1 cellular context compared by ENCODE assay signal in the genomic region with DNA sequence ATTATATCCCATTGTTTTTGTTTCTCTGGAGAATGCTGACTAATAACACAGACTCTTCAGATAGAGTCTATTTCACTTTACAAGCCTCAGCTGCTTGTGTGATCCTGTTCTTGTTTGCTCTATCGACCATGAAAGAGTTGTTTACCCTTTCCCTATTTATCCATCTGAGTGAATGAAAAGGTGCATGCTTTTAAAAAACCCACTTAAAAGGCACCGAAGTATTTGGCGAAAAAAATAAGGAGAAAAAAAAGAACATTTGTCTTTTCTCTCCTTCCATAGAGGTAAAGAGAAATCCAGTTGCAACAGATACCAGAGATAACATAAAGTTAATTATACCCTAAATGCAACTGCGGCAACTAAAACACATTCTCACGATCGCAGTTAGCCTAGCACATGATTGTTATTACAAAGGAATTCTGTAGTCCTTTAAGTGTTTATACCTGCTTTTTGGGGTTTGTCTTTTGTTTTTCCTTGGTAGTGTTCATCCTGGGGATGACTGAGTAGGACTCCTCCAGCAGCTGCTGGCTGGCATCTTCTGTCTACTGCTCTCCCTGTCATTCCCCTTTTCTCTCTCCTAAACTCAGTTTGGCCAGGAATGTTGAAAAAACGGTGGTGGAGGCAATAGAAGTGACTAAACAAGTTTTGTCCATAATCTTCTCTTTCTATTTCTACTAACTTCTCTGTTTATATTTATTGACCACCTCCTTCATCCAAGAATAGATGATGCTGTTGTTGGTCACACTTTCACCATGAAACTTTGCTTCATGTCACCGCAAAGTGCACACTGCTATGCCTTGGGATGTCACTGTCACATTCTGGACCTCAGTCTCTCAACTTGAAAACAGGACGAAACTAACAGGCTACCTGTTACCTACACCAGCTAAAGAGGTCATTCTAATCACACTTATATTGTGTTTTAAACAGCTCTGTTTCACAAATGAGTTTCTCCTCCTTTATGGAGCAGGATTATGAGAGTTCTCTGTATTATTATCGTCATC.
TF ChIP-seq lines count a peak whose summit lies in the region.

No MANE protein-coding gene starts in this region.

TF ChIP-seq in GM23338, 12 proteins besides CTCF, POLR2A, EP300 and RAD21:
- TF ChIP-seq EZH2phosphoT487 (IDR thresholded peaks at IDR 0.05; ENCODE audit: unreplicated experiment) (no peak), STAT1 (IDR thresholded peaks at IDR 0.05; ENCODE audit: unreplicated experiment) (no peak), POLR2AphosphoS5 (IDR thresholded peaks at IDR 0.05; ENCODE audit: low read depth) (no peak), CREB1 (CRISPR knock-in tag; IDR thresholded peaks at IDR 0.05; ENCODE audit: low read depth) (no peak), ZNF331 (CRISPR knock-in tag; IDR thresholded peaks at IDR 0.05; ENCODE audit: low read depth) (no peak)
- TF ChIP-seq, protein P1, sequence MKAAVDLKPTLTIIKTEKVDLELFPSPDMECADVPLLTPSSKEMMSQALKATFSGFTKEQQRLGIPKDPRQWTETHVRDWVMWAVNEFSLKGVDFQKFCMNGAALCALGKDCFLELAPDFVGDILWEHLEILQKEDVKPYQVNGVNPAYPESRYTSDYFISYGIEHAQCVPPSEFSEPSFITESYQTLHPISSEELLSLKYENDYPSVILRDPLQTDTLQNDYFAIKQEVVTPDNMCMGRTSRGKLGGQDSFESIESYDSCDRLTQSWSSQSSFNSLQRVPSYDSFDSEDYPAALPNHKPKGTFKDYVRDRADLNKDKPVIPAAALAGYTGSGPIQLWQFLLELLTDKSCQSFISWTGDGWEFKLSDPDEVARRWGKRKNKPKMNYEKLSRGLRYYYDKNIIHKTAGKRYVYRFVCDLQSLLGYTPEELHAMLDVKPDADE (IDR thresholded peaks at IDR 0.05) = no peak
- TF ChIP-seq, protein P2, sequence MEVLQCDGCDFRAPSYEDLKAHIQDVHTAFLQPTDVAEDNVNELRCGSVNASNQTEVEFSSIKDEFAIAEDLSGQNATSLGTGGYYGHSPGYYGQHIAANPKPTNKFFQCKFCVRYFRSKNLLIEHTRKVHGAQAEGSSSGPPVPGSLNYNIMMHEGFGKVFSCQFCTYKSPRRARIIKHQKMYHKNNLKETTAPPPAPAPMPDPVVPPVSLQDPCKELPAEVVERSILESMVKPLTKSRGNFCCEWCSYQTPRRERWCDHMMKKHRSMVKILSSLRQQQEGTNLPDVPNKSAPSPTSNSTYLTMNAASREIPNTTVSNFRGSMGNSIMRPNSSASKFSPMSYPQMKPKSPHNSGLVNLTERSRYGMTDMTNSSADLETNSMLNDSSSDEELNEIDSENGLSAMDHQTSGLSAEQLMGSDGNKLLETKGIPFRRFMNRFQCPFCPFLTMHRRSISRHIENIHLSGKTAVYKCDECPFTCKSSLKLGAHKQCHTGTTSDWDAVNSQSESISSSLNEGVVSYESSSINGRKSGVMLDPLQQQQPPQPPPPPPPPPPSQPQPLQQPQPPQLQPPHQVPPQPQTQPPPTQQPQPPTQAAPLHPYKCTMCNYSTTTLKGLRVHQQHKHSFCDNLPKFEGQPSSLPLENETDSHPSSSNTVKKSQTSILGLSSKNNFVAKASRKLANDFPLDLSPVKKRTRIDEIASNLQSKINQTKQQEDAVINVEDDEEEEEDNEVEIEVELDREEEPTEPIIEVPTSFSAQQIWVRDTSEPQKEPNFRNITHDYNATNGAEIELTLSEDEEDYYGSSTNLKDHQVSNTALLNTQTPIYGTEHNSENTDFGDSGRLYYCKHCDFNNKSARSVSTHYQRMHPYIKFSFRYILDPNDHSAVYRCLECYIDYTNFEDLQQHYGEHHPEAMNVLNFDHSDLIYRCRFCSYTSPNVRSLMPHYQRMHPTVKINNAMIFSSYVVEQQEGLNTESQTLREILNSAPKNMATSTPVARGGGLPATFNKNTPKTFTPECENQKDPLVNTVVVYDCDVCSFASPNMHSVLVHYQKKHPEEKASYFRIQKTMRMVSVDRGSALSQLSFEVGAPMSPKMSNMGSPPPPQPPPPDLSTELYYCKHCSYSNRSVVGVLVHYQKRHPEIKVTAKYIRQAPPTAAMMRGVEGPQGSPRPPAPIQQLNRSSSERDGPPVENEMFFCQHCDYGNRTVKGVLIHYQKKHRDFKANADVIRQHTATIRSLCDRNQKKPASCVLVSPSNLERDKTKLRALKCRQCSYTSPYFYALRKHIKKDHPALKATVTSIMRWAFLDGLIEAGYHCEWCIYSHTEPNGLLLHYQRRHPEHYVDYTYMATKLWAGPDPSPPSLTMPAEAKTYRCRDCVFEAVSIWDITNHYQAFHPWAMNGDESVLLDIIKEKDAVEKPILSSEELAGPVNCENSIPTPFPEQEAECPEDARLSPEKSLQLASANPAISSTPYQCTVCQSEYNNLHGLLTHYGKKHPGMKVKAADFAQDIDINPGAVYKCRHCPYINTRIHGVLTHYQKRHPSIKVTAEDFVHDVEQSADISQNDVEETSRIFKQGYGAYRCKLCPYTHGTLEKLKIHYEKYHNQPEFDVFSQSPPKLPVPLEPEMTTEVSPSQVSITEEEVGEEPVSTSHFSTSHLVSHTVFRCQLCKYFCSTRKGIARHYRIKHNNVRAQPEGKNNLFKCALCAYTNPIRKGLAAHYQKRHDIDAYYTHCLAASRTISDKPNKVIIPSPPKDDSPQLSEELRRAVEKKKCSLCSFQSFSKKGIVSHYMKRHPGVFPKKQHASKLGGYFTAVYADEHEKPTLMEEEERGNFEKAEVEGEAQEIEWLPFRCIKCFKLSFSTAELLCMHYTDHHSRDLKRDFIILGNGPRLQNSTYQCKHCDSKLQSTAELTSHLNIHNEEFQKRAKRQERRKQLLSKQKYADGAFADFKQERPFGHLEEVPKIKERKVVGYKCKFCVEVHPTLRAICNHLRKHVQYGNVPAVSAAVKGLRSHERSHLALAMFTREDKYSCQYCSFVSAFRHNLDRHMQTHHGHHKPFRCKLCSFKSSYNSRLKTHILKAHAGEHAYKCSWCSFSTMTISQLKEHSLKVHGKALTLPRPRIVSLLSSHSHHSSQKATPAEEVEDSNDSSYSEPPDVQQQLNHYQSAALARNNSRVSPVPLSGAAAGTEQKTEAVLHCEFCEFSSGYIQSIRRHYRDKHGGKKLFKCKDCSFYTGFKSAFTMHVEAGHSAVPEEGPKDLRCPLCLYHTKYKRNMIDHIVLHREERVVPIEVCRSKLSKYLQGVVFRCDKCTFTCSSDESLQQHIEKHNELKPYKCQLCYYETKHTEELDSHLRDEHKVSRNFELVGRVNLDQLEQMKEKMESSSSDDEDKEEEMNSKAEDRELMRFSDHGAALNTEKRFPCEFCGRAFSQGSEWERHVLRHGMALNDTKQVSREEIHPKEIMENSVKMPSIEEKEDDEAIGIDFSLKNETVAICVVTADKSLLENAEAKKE (CRISPR knock-in tag; IDR thresholded peaks at IDR 0.05) = no peak
TF ChIP-seq in GM23338: peak in this region for 0.
